Comparison of ENCODE assay signal across 15 cellular contexts in genomic region chr17:19014628-19015215, GRCh38.
"Had no signal": no experiment of that assay in that cellular context is flagged by ENCODE, and none has a peak within 500 bp of the region (broad histone marks: within the 10 kb centered on the region; RNA-seq: fewer than 3 reads in every experiment).

No MANE protein-coding gene starts in this region.

- DNase-seq: activated effector memory CD4-positive, alpha-beta T cell treated with anti-CD3 and anti-CD28 coated beads, Interleukin-2, amount 50 U/mL, for 16 hours; activated T-cell treated with anti-CD3 and anti-CD28 coated beads, Interleukin-2, amount 50 U/mL, for 1 hour; central memory CD4-positive, alpha-beta T cell; cortex of kidney; effector CD8-positive, alpha-beta T cell; hypothalamus; sigmoid colon; stimulated activated CD4-positive, alpha-beta T cell treated with anti-CD3 and anti-CD28 coated beads, Interleukin-12 subunit alpha, Interleukin-12 subunit beta, amount 100 ng/mL, for 4 hours; stimulated activated naive CD4-positive, alpha-beta T cell treated with Interleukin-2 at 50 U/mL for 16 hours had no signal

- H3K4me3 Mint-ChIP-seq: memory B cell; nephron; T-helper 2 cell treated with Interferon-gamma antibody and Interleukin-4, amounts not matched to agents 5 μg/mL and 100 μg/mL, for 36 hours; type B pancreatic cell had no signal

- H3K4me3 ChIP-seq: prostate gland, sigmoid colon had no signal

- H3K36me3 Mint-ChIP-seq: memory B cell, type B pancreatic cell had no signal

- H3K36me3 ChIP-seq: prostate gland, sigmoid colon had no signal

- H3K27me3 Mint-ChIP-seq: type B pancreatic cell had no signal

- H3K9me3 Mint-ChIP-seq: memory B cell; nephron; T-helper 2 cell treated with Interferon-gamma antibody and Interleukin-4, amounts not matched to agents 5 μg/mL and 100 μg/mL, for 36 hours; type B pancreatic cell had no signal

- H3K9me3 ChIP-seq: prostate gland, sigmoid colon had no signal

- H3K4me1 ChIP-seq: prostate gland, sigmoid colon had no signal

- H3K27ac ChIP-seq: prostate gland, sigmoid colon had no signal

- H3K27ac Mint-ChIP-seq: memory B cell, nephron, type B pancreatic cell had no signal

- H3K27me3 ChIP-seq: sigmoid colon had no signal

- ATAC-seq: activated CD4-positive, CD25-positive, alpha-beta regulatory T cell treated with anti-CD3 and anti-CD28 coated beads, Interleukin-2, amount 50 U/mL, for 24 hours had no signal
